In genomic region chr18:79395761-79396404, GRCh38 we compare ENCODE assay signal across 8 cellular contexts. TPM values are rescaled to one million over a fixed set of nuclear protein-coding genes. Genes with fewer than 3 reads are reported as not detected.
A peak's percentile ranks its signal among the peaks of the same experiment; 100 is the strongest.
DNase-seq lines count a peak whose midpoint lies in the region; ATAC-seq and TF ChIP-seq lines count a peak whose summit lies in the region.

TSS of gene NFATC1 (plus strand) at chr18:79395930. CDS start at chr18:79396225, 295 bp downstream.

- TF ChIP-seq EP300 in upper lobe of left lung (IDR thresholded peaks at IDR 0.05), result no peak

- no peak within 1 kb of the TSS for H3K9ac ChIP-seq in parathyroid adenoma

- H3K27ac ChIP-seq in parathyroid adenoma, result peak within 1 kb of the TSS; percentile 47
- H3K27ac ChIP-seq in upper lobe of left lung, result peak within 1 kb of the TSS; percentile 79 to 94 (median 90)

- H3K36me3 ChIP-seq in parathyroid adenoma (ENCODE audit: control insufficient read depth, insufficient read depth, low read length) (no peaks in the 10 kb centered on the region), upper lobe of left lung (no peaks in the 10 kb centered on the region)

- ATAC-seq in upper lobe of left lung (ENCODE audit: low FRiP score in 2 of 2) (peak in 1 of 2 donors; percentile 50), HG03175 (IDR thresholded peaks at IDR 0.05; ENCODE audit: unreplicated experiment) (no peak)

- peak within 1 kb of the TSS; percentile 61 for H2AFZ ChIP-seq in parathyroid adenoma

- peak; percentile 77 for DNase-seq in AG10803 (ENCODE audit: low read depth)
- peak; percentile 73 for DNase-seq in H4 (ENCODE audit: low spot score)
- DNase-seq in OCI-M2 (lab: John Stamatoyannopoulos, UW; ENCODE audit: unreplicated experiment), result peak; percentile 18
- DNase-seq in activated gamma-delta T cell treated with anti-CD3 and anti-CD28 coated beads, Interleukin-2, amount 50 U/mL, for 16 hours (ENCODE audit: low read depth), result peak; percentile 55
- DNase-seq in glomerular endothelial cell (ENCODE audit: extremely low read depth, low read depth, low spot score), result no peak
- DNase-seq in upper lobe of left lung, result peak in 1 of 2 donors; percentile 94

- peak within 1 kb of the TSS; percentile 60 for H3K4me3 ChIP-seq in AG10803 (ENCODE audit: low read length)
- peak within 1 kb of the TSS; percentile 57 for H3K4me3 ChIP-seq in parathyroid adenoma (ENCODE audit: low read depth, low read length)
- H3K4me3 ChIP-seq in upper lobe of left lung, result peak within 1 kb of the TSS; percentile 50 to 74 (median 60)

- peak within 1 kb of the TSS; percentile 92 for H3K4me2 ChIP-seq in parathyroid adenoma (ENCODE audit: low read length)

- no peaks in the 10 kb centered on the region for H3K79me2 ChIP-seq in parathyroid adenoma

- no peaks in the 10 kb centered on the region for H3K27me3 ChIP-seq in parathyroid adenoma (ENCODE audit: control insufficient read depth, insufficient read depth, low read length)
- H3K27me3 ChIP-seq in upper lobe of left lung, result peaks cover 0 to 21% (median 9%) of the 10 kb centered on the region in 4 donors

- WGBS in upper lobe of left lung, 2 donors, result 1 to 3% methylated on average over 14 to 24 of the region's 91 CpGs

- TF ChIP-seq CTCF in AG10803 (conservative IDR thresholded peaks at IDR 0.05; ENCODE audit: low read length) (no peak), parathyroid adenoma (IDR thresholded peaks at IDR 0.05) (no peak), upper lobe of left lung (IDR thresholded peaks at IDR 0.05) (peak in 1 of 6 experiments; percentile 14)

- H3K4me1 ChIP-seq in parathyroid adenoma (peaks cover 4% of the 10 kb centered on the region), upper lobe of left lung (peaks cover 26 to 66% (median 49%) of the 10 kb centered on the region in 4 donors)

- H3K9me3 ChIP-seq in parathyroid adenoma (ENCODE audit: control insufficient read depth, low read length) (no peaks in the 10 kb centered on the region), upper lobe of left lung (no peaks in the 10 kb centered on the region)

- TF ChIP-seq POLR2A in upper lobe of left lung (IDR thresholded peaks at IDR 0.05), result peak in 1 of 4 donors; percentile 72

RNA-seq across cellular contexts. Expression of gene NFATC1, which starts in this region (rescaled TPM):
- 3.2 and 4.3 TPM in 2 replicates for total RNA-seq in H4 (2014; rRNA removed; shearing (Covaris generic))
- total RNA-seq in glomerular endothelial cell (6.0 and 16.1 TPM in 2 replicates), upper lobe of left lung (10 to 100 TPM; 13.6 to 39.5 (median 20.3) TPM)
